Comparison of ENCODE assay signal across 14 cellular contexts in the genomic region with DNA sequence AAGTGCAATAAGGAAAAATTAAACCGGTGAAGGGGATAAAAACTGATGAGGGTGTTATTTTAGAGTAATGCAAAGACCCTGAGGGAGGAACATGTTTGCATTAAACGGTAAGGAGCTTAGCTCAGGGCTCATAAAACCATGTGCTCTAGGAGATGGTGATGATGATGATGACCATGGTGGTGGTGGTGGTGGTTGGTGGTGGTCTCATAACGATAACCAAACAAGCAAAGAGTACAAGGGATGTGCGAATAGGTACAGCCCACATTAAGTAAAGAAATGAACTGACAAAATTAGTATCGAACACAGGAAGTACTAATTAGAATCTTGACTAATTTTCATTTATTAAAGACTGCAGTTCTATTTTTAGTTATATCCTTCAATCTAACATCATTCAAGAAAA.
DNase-seq lines count a peak whose midpoint lies in the region; ATAC-seq and TF ChIP-seq lines count a peak whose summit lies in the region.
"Had no signal": no experiment of that assay in that cellular context is flagged by ENCODE, and none has a peak within 500 bp of the region (broad histone marks: within the 10 kb centered on the region; RNA-seq: fewer than 3 reads in every experiment).

No MANE protein-coding gene starts in this region.

- no peaks in the 10 kb centered on the region for H3K27me3 ChIP-seq in dorsolateral prefrontal cortex

- peak overlapping the region in 41 of 59 donors; percentile 6 to 77 (median 52) for H3K27ac ChIP-seq in dorsolateral prefrontal cortex
- H3K27ac ChIP-seq: C4-2B had no signal

- peaks cover 29% of the 10 kb centered on the region for H3K4me1 Mint-ChIP-seq in activated CD8-positive, alpha-beta T cell treated with anti-CD3 and anti-CD28 coated beads for 36 hours (ENCODE audit: low read depth)
- H3K4me1 Mint-ChIP-seq in activated CD8-positive, alpha-beta T cell treated with anti-CD3 and anti-CD28 coated beads, Interleukin-2, amount 10 ng/mL, durations not matched to agents 7 days and 5 days (ENCODE audit: low read depth), result peaks cover 41% of the 10 kb centered on the region
- H3K4me1 Mint-ChIP-seq in T-helper 17 cell, result peaks cover 22% of the 10 kb centered on the region

- ATAC-seq in activated CD8-positive, alpha-beta T cell treated with anti-CD3 and anti-CD28 coated beads for 36 hours, result peak; percentile 67
- ATAC-seq in activated CD8-positive, alpha-beta T cell treated with anti-CD3 and anti-CD28 coated beads, Interleukin-2, amount 10 ng/mL, durations not matched to agents 7 days and 5 days, result no peak
- no peak for ATAC-seq in T-helper 17 cell
- no peak for ATAC-seq in GM21360 (IDR thresholded peaks at IDR 0.05; ENCODE audit: unreplicated experiment)

- CTCF ChIA-PET in activated CD8-positive, alpha-beta T cell treated with anti-CD3 and anti-CD28 coated beads for 36 hours (lab: Charles Lee), result no interaction called here
- CTCF ChIA-PET in activated CD8-positive, alpha-beta T cell treated with anti-CD3 and anti-CD28 coated beads, Interleukin-2, amount 10 ng/mL, durations not matched to agents 7 days and 5 days (lab: Charles Lee), result interaction anchor here (2.0 kb wide), 1 partner anchor 139 kb away, joined by 5 read pairs; a partner anchor contains a TSS

- intact Hi-C loops in activated CD8-positive, alpha-beta T cell treated with anti-CD3 and anti-CD28 coated beads for 36 hours (cut with micrococcal nuclease), result no loop called here
- intact Hi-C loops in dorsolateral prefrontal cortex (cut with DNase I), result no loop called here

- no peaks in the 10 kb centered on the region for H3K9me3 ChIP-seq in T-helper 17 cell (ENCODE audit: control insufficient read depth, low read length, poor library complexity, severe bottlenecking)

- H3K27ac Mint-ChIP-seq in activated CD8-positive, alpha-beta T cell treated with anti-CD3 and anti-CD28 coated beads for 36 hours, result peak overlapping the region; percentile 42
- H3K27ac Mint-ChIP-seq in activated CD8-positive, alpha-beta T cell treated with anti-CD3 and anti-CD28 coated beads, Interleukin-2, amount 10 ng/mL, durations not matched to agents 7 days and 5 days, result no peak overlapping the region
- H3K27ac Mint-ChIP-seq in T-helper 17 cell, result peak overlapping the region; percentile 49

- no peaks in the 10 kb centered on the region for H3K27me3 Mint-ChIP-seq in activated CD8-positive, alpha-beta T cell treated with anti-CD3 and anti-CD28 coated beads for 36 hours
- H3K27me3 Mint-ChIP-seq in activated CD8-positive, alpha-beta T cell treated with anti-CD3 and anti-CD28 coated beads, Interleukin-2, amount 10 ng/mL, durations not matched to agents 7 days and 5 days (ENCODE audit: low read depth), result no peaks in the 10 kb centered on the region
- H3K27me3 Mint-ChIP-seq in T-helper 17 cell, result no peaks in the 10 kb centered on the region

- H3K4me3 Mint-ChIP-seq in activated CD8-positive, alpha-beta T cell treated with anti-CD3 and anti-CD28 coated beads for 36 hours, result no peak overlapping the region
- no peak overlapping the region for H3K4me3 Mint-ChIP-seq in activated CD8-positive, alpha-beta T cell treated with anti-CD3 and anti-CD28 coated beads, Interleukin-2, amount 10 ng/mL, durations not matched to agents 7 days and 5 days
- peak overlapping the region; percentile 54 for H3K4me3 Mint-ChIP-seq in T-helper 17 cell

- TF ChIP-seq CTCF in activated CD8-positive, alpha-beta T cell treated with anti-CD3 and anti-CD28 coated beads for 36 hours (IDR thresholded peaks at IDR 0.05), result no peak
- TF ChIP-seq CTCF in dorsolateral prefrontal cortex (IDR thresholded peaks at IDR 0.05 in 54 of 56, conservative IDR thresholded peaks at IDR 0.05 in 2 of 56; ENCODE audit: low read depth in 1 of 56, partially characterized antibody in 56 of 56), result no peak

- DNase-seq in activated CD8-positive, alpha-beta T cell treated with anti-CD3 and anti-CD28 coated beads for 36 hours, result peak; percentile 41
- no peak for DNase-seq in activated CD8-positive, alpha-beta T cell treated with anti-CD3 and anti-CD28 coated beads, Interleukin-2, amount 10 ng/mL, durations not matched to agents 7 days and 5 days
- DNase-seq in T-helper 17 cell (no peak), dorsolateral prefrontal cortex (no peak), retina (no peak), NCI-H1694 (lab: John Stamatoyannopoulos, UW) (no peak)
- DNase-seq in activated naive CD4-positive, alpha-beta T cell (lab: John Stamatoyannopoulos, UW), result no peak
- DNase-seq: DMS79, KG1, NCI-H1048, NCI-H1694 treated with DMSO at 0.1 percent for 48 hours, NCI-H446 had no signal

- H3K4me3 ChIP-seq in dorsolateral prefrontal cortex, result no peak overlapping the region

- POLR2A ChIA-PET in activated CD8-positive, alpha-beta T cell treated with anti-CD3 and anti-CD28 coated beads for 36 hours (lab: Charles Lee), result no interaction called here
- POLR2A ChIA-PET in activated CD8-positive, alpha-beta T cell treated with anti-CD3 and anti-CD28 coated beads, Interleukin-2, amount 10 ng/mL, durations not matched to agents 7 days and 5 days (lab: Charles Lee), result no interaction called here

- no peaks in the 10 kb centered on the region for H3K9me3 Mint-ChIP-seq in activated CD8-positive, alpha-beta T cell treated with anti-CD3 and anti-CD28 coated beads for 36 hours
- H3K9me3 Mint-ChIP-seq in activated CD8-positive, alpha-beta T cell treated with anti-CD3 and anti-CD28 coated beads, Interleukin-2, amount 10 ng/mL, durations not matched to agents 7 days and 5 days (ENCODE audit: insufficient read depth), result no peaks in the 10 kb centered on the region

- H3K36me3 Mint-ChIP-seq in activated CD8-positive, alpha-beta T cell treated with anti-CD3 and anti-CD28 coated beads for 36 hours (ENCODE audit: low read depth), result peaks cover 9% of the 10 kb centered on the region
- peaks cover 2% of the 10 kb centered on the region for H3K36me3 Mint-ChIP-seq in activated CD8-positive, alpha-beta T cell treated with anti-CD3 and anti-CD28 coated beads, Interleukin-2, amount 10 ng/mL, durations not matched to agents 7 days and 5 days (ENCODE audit: low read depth)
- H3K36me3 Mint-ChIP-seq in T-helper 17 cell (ENCODE audit: low read depth), result no peaks in the 10 kb centered on the region
